ENCODE assay signal across 1 cellular context in genomic region chr12:113903381-113903863, GRCh38.
A peak's percentile ranks its signal among the peaks of the same experiment; 100 is the strongest.
TF ChIP-seq lines count a peak whose summit lies in the region.

No MANE protein-coding gene starts in this region.

TF ChIP-seq in IMR-90, 13 proteins besides CTCF, POLR2A, EP300 and RAD21 (continued from another document):
- peak; percentile 39; the same call in 1 of the 2 replicates for TF ChIP-seq USF2 (IDR thresholded peaks at IDR 0.05; ENCODE audit: low read depth, low read length)
